Comparison of ENCODE assay signal across 22 cellular contexts in genomic region chr5:155883966-155884555, GRCh38.
A peak's percentile ranks its signal among the peaks of the same experiment; 100 is the strongest.
DNase-seq lines count a peak whose midpoint lies in the region; ATAC-seq, FAIRE-seq and TF ChIP-seq lines count a peak whose summit lies in the region.
"Had no signal": no experiment of that assay in that cellular context is flagged by ENCODE, and none has a peak within 500 bp of the region (broad histone marks: within the 10 kb centered on the region; RNA-seq: fewer than 3 reads in every experiment).

No MANE protein-coding gene starts in this region.

- intact Hi-C loops in prostate gland (cut with DNase I) = no loop called here

- TF ChIP-seq CTCF in bronchial epithelial cell (IDR thresholded peaks at IDR 0.05; ENCODE audit: insufficient read depth, low read length, severe bottlenecking) (no peak), prostate gland (IDR thresholded peaks at IDR 0.05) (no peak)

- FAIRE-seq in bronchial epithelial cell (lab: Jason Lieb, UNC) = no peak
- FAIRE-seq: endometrium, GM12878, H1, urothelium cell line had no signal

- H3K36me3 ChIP-seq in bronchial epithelial cell (ENCODE audit: control insufficient read depth, insufficient read depth, low read length) = no peaks in the 10 kb centered on the region
- no peaks in the 10 kb centered on the region for H3K36me3 ChIP-seq in prostate gland
- H3K36me3 ChIP-seq: stomach had no signal

- no peak overlapping the region for H3K27ac ChIP-seq in prostate gland
- H3K27ac ChIP-seq: A549, stomach had no signal

- no peaks in the 10 kb centered on the region for H3K27me3 ChIP-seq in bronchial epithelial cell (ENCODE audit: control insufficient read depth, insufficient read depth, low read length)
- no peaks in the 10 kb centered on the region for H3K27me3 ChIP-seq in prostate gland (replicated peaks; ENCODE audit: insufficient read depth)
- H3K27me3 ChIP-seq: stomach had no signal

- no peak for TF ChIP-seq POLR2A in prostate gland (IDR thresholded peaks at IDR 0.05)

- H3K4me1 ChIP-seq in prostate gland (replicated peaks) = no peaks in the 10 kb centered on the region
- H3K4me1 ChIP-seq: stomach had no signal

- 13% methylated on average over 7 of the region's 7 CpGs for WGBS in prostate gland

- DNase-seq in activated CD4-positive, alpha-beta T cell treated with anti-CD3 and anti-CD28 coated beads for 48 hours = peak; percentile 4
- no peak for DNase-seq in activated CD4-positive, alpha-beta T cell treated with anti-CD3 and anti-CD28 coated beads for 1 hour
- DNase-seq in NCI-H524 (lab: John Stamatoyannopoulos, UW) (peak; percentile 46 to 63), bronchial epithelial cell (ENCODE audit: low read depth) (peak; percentile 13), prostate gland (ENCODE audit: low spot score) (peak; percentile 10), left lobe of liver (ENCODE audit: low spot score) (no peak), NCI-H2107 (lab: John Stamatoyannopoulos, UW) (no peak)
- DNase-seq: activated CD4-positive, alpha-beta T cell treated with anti-CD3 and anti-CD28 coated beads for 36 hours; activated gamma-delta T cell; amygdala; CD4-positive, alpha-beta T cell; cerebellar nuclear complex; foreskin fibroblast; mammary epithelial cell; naive thymus-derived CD8-positive, alpha-beta T cell; stomach had no signal

- ATAC-seq in GM21576 (IDR thresholded peaks at IDR 0.05; ENCODE audit: unreplicated experiment) = no peak
- no peak for ATAC-seq in left lobe of liver
- ATAC-seq: A549; activated CD4-positive, alpha-beta T cell treated with anti-CD3 and anti-CD28 coated beads for 36 hours; GM12878; naive thymus-derived CD8-positive, alpha-beta T cell had no signal

- H3K4me3 ChIP-seq in bronchial epithelial cell (ENCODE audit: low read depth, low read length) (no peak overlapping the region), prostate gland (no peak overlapping the region)
- H3K4me3 ChIP-seq: A549, GM12878, stomach had no signal

- no peaks in the 10 kb centered on the region for H3K9me3 ChIP-seq in prostate gland
- H3K9me3 ChIP-seq: A549, stomach had no signal

Comparison
In these comparisons a context has a peak if more than half of its experiments do, and no peak if none do; other contexts are left out.
1. DNase-seq: peak in activated CD4-positive, alpha-beta T cell treated with anti-CD3 and anti-CD28 coated beads for 48 hours (single experiment), NCI-H524 (2 of 2), bronchial epithelial cell (single experiment) and prostate gland (single experiment); none in activated CD4-positive, alpha-beta T cell treated with anti-CD3 and anti-CD28 coated beads for 1 hour (single experiment), left lobe of liver (single experiment) and NCI-H2107 (single experiment).